ENCODE assay signal across 30 cellular contexts in genomic region chr6:21636876-21637275, GRCh38.
"Had no signal": no experiment of that assay in that cellular context is flagged by ENCODE, and none has a peak within 500 bp of the region (broad histone marks: within the 10 kb centered on the region; RNA-seq: fewer than 3 reads in every experiment).

No MANE protein-coding gene starts in this region.

- DNase-seq: activated CD4-positive, alpha-beta T cell treated with anti-CD3 and anti-CD28 coated beads, Interleukin-2, amount 50 U/mL, for 1 hour; activated CD4-positive, CD25-positive, alpha-beta regulatory T cell treated with anti-CD3 and anti-CD28 coated beads, Interleukin-2, amount 50 U/mL, for 72 hours; activated CD8-positive, alpha-beta T cell treated with anti-CD3 and anti-CD28 coated beads for 36 hours; activated naive CD8-positive, alpha-beta T cell treated with anti-CD3 and anti-CD28 coated beads, Interleukin-2, amount 50 U/mL, for 24 hours; activated T-cell treated with anti-CD3 and anti-CD28 coated beads, Interleukin-2, amount 50 U/mL, for 48 hours; anterior cingulate cortex; body of pancreas; cerebellar nuclear complex; dorsolateral prefrontal cortex; effector memory CD4-positive, alpha-beta T cell; erythroblast; gastrocnemius medialis; glutamatergic neuron; kidney; naive B cell; nephron progenitor cell; pancreas; retina; small intestine; stimulated activated CD4-positive, alpha-beta T cell treated with anti-CD3 and anti-CD28 coated beads, Interleukin-4, amount 100 ng/mL, for 24 hours; substantia nigra; T-helper 2 cell; thyroid gland; upper lobe of right lung had no signal

- H3K4me3 ChIP-seq: body of pancreas, cardiac muscle cell, coronary artery, dorsolateral prefrontal cortex, gastrocnemius medialis, pancreas, prostate gland, thyroid gland, upper lobe of right lung had no signal

- H3K36me3 ChIP-seq: cardiac muscle cell, gastrocnemius medialis, neutrophil, pancreas, prostate gland, thyroid gland, upper lobe of right lung had no signal

- H3K4me1 ChIP-seq: body of pancreas, gastrocnemius medialis, pancreas, prostate gland, thyroid gland, upper lobe of right lung had no signal

- H3K27me3 ChIP-seq: body of pancreas, cardiac muscle cell, dorsolateral prefrontal cortex, gastrocnemius medialis, neutrophil, pancreas, thyroid gland, upper lobe of right lung had no signal

- H3K27ac ChIP-seq: body of pancreas, cardiac muscle cell, coronary artery, dorsolateral prefrontal cortex, gastrocnemius medialis, neutrophil, pancreas, prostate gland, thyroid gland, upper lobe of right lung had no signal

- H3K9me3 ChIP-seq: body of pancreas, gastrocnemius medialis, neutrophil, pancreas, prostate gland, thyroid gland, upper lobe of right lung had no signal

- ATAC-seq: activated CD8-positive, alpha-beta T cell treated with anti-CD3 and anti-CD28 coated beads for 36 hours; activated naive CD8-positive, alpha-beta T cell treated with anti-CD3 and anti-CD28 coated beads, Interleukin-2, amount 50 U/mL, for 24 hours; body of pancreas; gastrocnemius medialis; pancreas; sciatic nerve; stimulated activated effector memory CD8-positive, alpha-beta T cell treated with anti-CD3 and anti-CD28 coated beads, Interleukin-12 subunit alpha, Interleukin-12 subunit beta, amount 100 ng/mL, for 72 hours; upper lobe of right lung had no signal
